10 cellular contexts compared by ENCODE assay signal in the genomic region with DNA sequence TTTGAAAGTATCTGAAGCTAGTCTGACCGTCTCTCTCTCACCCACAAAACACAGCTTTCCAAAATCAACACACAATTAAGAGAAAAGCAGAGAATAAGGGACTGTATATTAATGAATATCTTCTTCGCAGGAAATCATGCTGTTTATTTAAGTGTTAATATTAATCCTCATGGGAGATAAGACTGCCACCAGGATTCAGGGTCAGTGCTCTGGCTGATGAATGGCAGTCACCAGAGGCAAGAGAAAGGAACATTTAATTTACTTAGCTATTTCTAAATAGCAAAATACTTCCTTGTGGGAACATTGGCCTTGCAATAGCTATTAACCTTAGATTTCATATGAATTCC. TPM values are rescaled to one million over a fixed set of nuclear protein-coding genes. Genes with fewer than 3 reads are reported as not detected.
DNase-seq lines count a peak whose midpoint lies in the region; ATAC-seq and TF ChIP-seq lines count a peak whose summit lies in the region.
"Had no signal": no experiment of that assay in that cellular context is flagged by ENCODE, and none has a peak within 500 bp of the region (broad histone marks: within the 10 kb centered on the region; RNA-seq: fewer than 3 reads in every experiment).

No MANE protein-coding gene starts in this region.

- peaks cover 50% of the 10 kb centered on the region for H3K4me1 Mint-ChIP-seq in activated T-cell treated with anti-CD3 and anti-CD28 coated beads, Interleukin-2, amount 50 U/mL, for 4 hours (ENCODE audit: low read depth)
- peaks cover 50% of the 10 kb centered on the region for H3K4me1 Mint-ChIP-seq in activated T-helper 2 cell treated with anti-CD3 and anti-CD28 coated beads, Interferon-gamma antibody, Interleukin-2, Interleukin-4, amounts not matched to agents 10 μg/mL and 5 μg/mL and 100 μg/mL, durations not matched to agents 14 hours and 24 hours and 36 hours (ENCODE audit: low read depth)

- CTCF ChIA-PET in RWPE1 (lab: Yijun Ruan, JAX), result no interaction called here

- POLR2A ChIA-PET in RWPE1 (lab: Yijun Ruan, JAX; ENCODE audit: low non-redundant PET), result no interaction called here

- H3K27ac ChIP-seq in right lobe of liver (peak overlapping the region in 2 of 3 donors; percentile 99 to 100), thyroid gland (peak overlapping the region; percentile 10 to 99 (median 96)), RWPE1 (no peak overlapping the region), gastroesophageal sphincter (no peak overlapping the region)

- peak overlapping the region; percentile 92 for H3K27ac Mint-ChIP-seq in activated T-helper 2 cell treated with anti-CD3 and anti-CD28 coated beads, Interferon-gamma antibody, Interleukin-2, Interleukin-4, amounts not matched to agents 10 μg/mL and 5 μg/mL and 100 μg/mL, durations not matched to agents 14 hours and 24 hours and 36 hours

- intact Hi-C loops in activated T-helper 2 cell treated with anti-CD3 and anti-CD28 coated beads, Interferon-gamma antibody, Interleukin-2, Interleukin-4, amounts not matched to agents 10 μg/mL and 5 μg/mL and 100 μg/mL, durations not matched to agents 14 hours and 24 hours and 36 hours (cut with micrococcal nuclease), result loop anchor here (5.0 kb wide), 6 partner anchors 199 to 844 kb away; a partner anchor contains a TSS
- intact Hi-C loops in right lobe of liver (cut with DNase I) (no loop called here), thyroid gland (cut with DNase I) (no loop called here)

- H3K4me1 ChIP-seq in right lobe of liver, result peaks cover 0 to 34% (median 6%) of the 10 kb centered on the region in 4 donors
- H3K4me1 ChIP-seq in thyroid gland, result peaks cover 23 to 36% of the 10 kb centered on the region in 2 donors
- peaks cover 5 to 41% (median 11%) of the 10 kb centered on the region in 3 donors for H3K4me1 ChIP-seq in gastroesophageal sphincter

- H3K27me3 Mint-ChIP-seq in activated T-cell treated with anti-CD3 and anti-CD28 coated beads, Interleukin-2, amount 50 U/mL, for 4 hours (ENCODE audit: low read depth), result no peaks in the 10 kb centered on the region
- H3K27me3 Mint-ChIP-seq in activated T-helper 2 cell treated with anti-CD3 and anti-CD28 coated beads, Interferon-gamma antibody, Interleukin-2, Interleukin-4, amounts not matched to agents 10 μg/mL and 5 μg/mL and 100 μg/mL, durations not matched to agents 14 hours and 24 hours and 36 hours (ENCODE audit: low read depth), result no peaks in the 10 kb centered on the region

- no peaks in the 10 kb centered on the region for H3K9me3 Mint-ChIP-seq in activated T-cell treated with anti-CD3 and anti-CD28 coated beads, Interleukin-2, amount 50 U/mL, for 4 hours
- no peaks in the 10 kb centered on the region for H3K9me3 Mint-ChIP-seq in activated T-helper 2 cell treated with anti-CD3 and anti-CD28 coated beads, Interferon-gamma antibody, Interleukin-2, Interleukin-4, amounts not matched to agents 10 μg/mL and 5 μg/mL and 100 μg/mL, durations not matched to agents 14 hours and 24 hours and 36 hours

- H3K4me3 Mint-ChIP-seq in activated T-cell treated with anti-CD3 and anti-CD28 coated beads, Interleukin-2, amount 50 U/mL, for 4 hours, result peak overlapping the region; percentile 86
- H3K4me3 Mint-ChIP-seq in activated T-helper 2 cell treated with anti-CD3 and anti-CD28 coated beads, Interferon-gamma antibody, Interleukin-2, Interleukin-4, amounts not matched to agents 10 μg/mL and 5 μg/mL and 100 μg/mL, durations not matched to agents 14 hours and 24 hours and 36 hours (ENCODE audit: low read depth), result peak overlapping the region; percentile 61

- no peak for DNase-seq in activated T-cell treated with anti-CD3 and anti-CD28 coated beads, Interleukin-2, amount 50 U/mL, for 4 hours
- DNase-seq in activated T-cell treated with anti-CD3 and anti-CD28 coated beads, Interleukin-2, amount 50 U/mL, for 48 hours, result no peak
- no peak for DNase-seq in activated T-helper 2 cell treated with anti-CD3 and anti-CD28 coated beads, Interferon-gamma antibody, Interleukin-2, Interleukin-4, amounts not matched to agents 10 μg/mL and 5 μg/mL and 100 μg/mL, durations not matched to agents 14 hours and 24 hours and 36 hours (ENCODE audit: low spot score)
- DNase-seq in right lobe of liver (no peak), thyroid gland (no peak), RWPE1 (ENCODE audit: low spot score) (no peak), OCI-M1 (lab: John Stamatoyannopoulos, UW) (no peak)
- DNase-seq: activated CD4-positive, CD25-positive, alpha-beta regulatory T cell; caudate nucleus had no signal

- H3K36me3 Mint-ChIP-seq in activated T-cell treated with anti-CD3 and anti-CD28 coated beads, Interleukin-2, amount 50 U/mL, for 4 hours (ENCODE audit: insufficient read depth), result peaks cover 7% of the 10 kb centered on the region
- peaks cover 20% of the 10 kb centered on the region for H3K36me3 Mint-ChIP-seq in activated T-helper 2 cell treated with anti-CD3 and anti-CD28 coated beads, Interferon-gamma antibody, Interleukin-2, Interleukin-4, amounts not matched to agents 10 μg/mL and 5 μg/mL and 100 μg/mL, durations not matched to agents 14 hours and 24 hours and 36 hours (ENCODE audit: low read depth)

- no peaks in the 10 kb centered on the region for H3K9me3 ChIP-seq in right lobe of liver
- H3K9me3 ChIP-seq in thyroid gland, result no peaks in the 10 kb centered on the region
- no peaks in the 10 kb centered on the region for H3K9me3 ChIP-seq in gastroesophageal sphincter

- ATAC-seq in activated T-cell treated with anti-CD3 and anti-CD28 coated beads, Interleukin-2, amount 50 U/mL, for 4 hours, result no peak
- peak in 3 of 4 donors; percentile 6 to 33 (median 20) for ATAC-seq in right lobe of liver
- no peak for ATAC-seq in gastroesophageal sphincter

- TF ChIP-seq POLR2A in right lobe of liver (IDR thresholded peaks at IDR 0.05), result no peak
- TF ChIP-seq POLR2A in thyroid gland (IDR thresholded peaks at IDR 0.05), result no peak
- no peak for TF ChIP-seq POLR2A in gastroesophageal sphincter (IDR thresholded peaks at IDR 0.05)

- TF ChIP-seq EP300 in gastroesophageal sphincter (IDR thresholded peaks at IDR 0.05), result no peak

- 4% methylated on average over 2 of the region's 2 CpGs for WGBS in right lobe of liver (ENCODE audit: insufficient coverage, low coverage, low lambda C conversion rate, missing lambda C conversion rate)
- WGBS in thyroid gland, 2 donors, result 18 to 21% methylated on average over 2 of the region's 2 CpGs
- 64 to 71% methylated on average over 1 to 2 of the region's 2 CpGs for WGBS in gastroesophageal sphincter (ENCODE audit: low coverage in 1 of 2), 2 donors

- no peaks in the 10 kb centered on the region for H3K27me3 ChIP-seq in right lobe of liver
- no peaks in the 10 kb centered on the region for H3K27me3 ChIP-seq in thyroid gland
- no peaks in the 10 kb centered on the region for H3K27me3 ChIP-seq in gastroesophageal sphincter

- H3K4me3 ChIP-seq in right lobe of liver (peak overlapping the region in 1 of 3 donors; percentile 87), thyroid gland (replicated peaks in 1 of 3) (no peak overlapping the region), gastroesophageal sphincter (no peak overlapping the region)

- H3K36me3 ChIP-seq in right lobe of liver (peaks cover 0 to 19% (median 0%) of the 10 kb centered on the region in 4 donors), thyroid gland (peaks cover 0 to 13% of the 10 kb centered on the region in 2 donors), gastroesophageal sphincter (peaks cover 0 to 20% of the 10 kb centered on the region in 2 donors)

- no peak for TF ChIP-seq CTCF in right lobe of liver (IDR thresholded peaks at IDR 0.05)
- no peak for TF ChIP-seq CTCF in thyroid gland (IDR thresholded peaks at IDR 0.05)
- TF ChIP-seq CTCF in RWPE1 (conservative IDR thresholded peaks at IDR 0.05; ENCODE audit: low read depth), result no peak
- no peak for TF ChIP-seq CTCF in gastroesophageal sphincter (IDR thresholded peaks at IDR 0.05)

RNA-seq across cellular contexts. Expression of a gene that starts 2.2 kb away (rescaled TPM):
- total RNA-seq in activated T-cell treated with anti-CD3 and anti-CD28 coated beads, Interleukin-2, amount 50 U/mL, for 4 hours, result 1 to 10 TPM; 7.6 to 7.8 (median 7.7) TPM
- total RNA-seq in activated T-helper 2 cell treated with anti-CD3 and anti-CD28 coated beads, Interferon-gamma antibody, Interleukin-2, Interleukin-4, amounts not matched to agents 10 μg/mL and 5 μg/mL and 100 μg/mL, durations not matched to agents 14 hours and 24 hours and 36 hours, result 9.5 and 10.2 TPM in 2 replicates
- 1 to 10 TPM; 6.2 to 9.3 (median 8.3) TPM for total RNA-seq in right lobe of liver
- 10 to 100 TPM; 12.9 to 18.3 (median 16.3) TPM for total RNA-seq in thyroid gland
- total RNA-seq in gastroesophageal sphincter, result 10 to 100 TPM; 10.5 to 14.2 (median 11.9) TPM

Comparison
In these comparisons a context has a peak if more than half of its experiments do, and no peak if none do; other contexts are left out.
1. ATAC-seq: peak in right lobe of liver (3 of 4); none in activated T-cell treated with anti-CD3 and anti-CD28 coated beads, Interleukin-2, amount 50 U/mL, for 4 hours (0 of 2) and gastroesophageal sphincter (single experiment).
2. H3K27ac ChIP-seq: peak in right lobe of liver (2 of 3) and thyroid gland (3 of 3); none in RWPE1 (single experiment) and gastroesophageal sphincter (0 of 4).